ENCODE assay signal across 1 cellular context in genomic region chr10:7942859-7943258, GRCh38.
TF ChIP-seq lines count a peak whose summit lies in the region.

No MANE protein-coding gene starts in this region.

TF ChIP-seq in HepG2, 621 proteins besides CTCF, POLR2A, EP300 and RAD21 (continued from another document and continues in another):
- peak; percentile 98 for TF ChIP-seq ZBED4 (CRISPR knock-in tag; IDR thresholded peaks at IDR 0.05; ENCODE audit: borderline replicate concordance)
- no peak for TF ChIP-seq HNRNPK (IDR thresholded peaks at IDR 0.05; ENCODE audit: low read depth, low read length, poor library complexity, severe bottlenecking)
- TF ChIP-seq ZNF264 (CRISPR knock-in tag; IDR thresholded peaks at IDR 0.05) = no peak
- no peak for TF ChIP-seq ZMAT3 (CRISPR knock-in tag; conservative IDR thresholded peaks at IDR 0.05)
- TF ChIP-seq ZSCAN20 (CRISPR knock-in tag; IDR thresholded peaks at IDR 0.05; ENCODE audit: borderline replicate concordance) = no peak
- TF ChIP-seq ZBTB40 (IDR thresholded peaks at IDR 0.05) = no peak
- no peak for TF ChIP-seq ZBTB40 (CRISPR knock-in tag; IDR thresholded peaks at IDR 0.05)
- TF ChIP-seq ZNF547 (CRISPR knock-in tag; IDR thresholded peaks at IDR 0.05) = no peak
- no peak for TF ChIP-seq TMF1 (CRISPR knock-in tag; IDR thresholded peaks at IDR 0.05; ENCODE audit: low read depth)
- no peak for TF ChIP-seq FUBP1 (CRISPR knock-in tag; IDR thresholded peaks at IDR 0.05; ENCODE audit: borderline replicate concordance)
- 0 out of 2 replicates have a peak, but pooled peaks have one; percentile 8 for TF ChIP-seq SOX5 (CRISPR knock-in tag; IDR thresholded peaks at IDR 0.05; ENCODE audit: borderline replicate concordance)
- no peak for TF ChIP-seq GPN1 (CRISPR knock-in tag; IDR thresholded peaks at IDR 0.05; ENCODE audit: borderline replicate concordance)
- TF ChIP-seq PAF1 (CRISPR knock-in tag; IDR thresholded peaks at IDR 0.05) = no peak
- no peak for TF ChIP-seq ZNF136 (CRISPR knock-in tag; IDR thresholded peaks at IDR 0.05; ENCODE audit: low read depth)
- no peak for TF ChIP-seq ZNF678 (CRISPR knock-in tag; IDR thresholded peaks at IDR 0.05)
- TF ChIP-seq RFX5 (IDR thresholded peaks at IDR 0.05; ENCODE audit: low read depth, low read length) = peak; percentile 29; the same call in 1 of the 2 replicates
- TF ChIP-seq GABPA (IDR thresholded peaks at IDR 0.05; ENCODE audit: low read depth, low read length) = no peak
- peak; percentile 25; the same call in 1 of the 2 replicates for TF ChIP-seq GABPA (CRISPR knock-in tag; IDR thresholded peaks at IDR 0.05; ENCODE audit: low read depth)
- no peak for TF ChIP-seq CHD4 (IDR thresholded peaks at IDR 0.05; ENCODE audit: borderline replicate concordance, low read length)
- 0 out of 2 replicates have a peak, but pooled peaks have one; percentile 33 for TF ChIP-seq ZNF710 (CRISPR knock-in tag; IDR thresholded peaks at IDR 0.05; ENCODE audit: borderline replicate concordance)
- peak; percentile 45 for TF ChIP-seq NFYB (CRISPR knock-in tag; IDR thresholded peaks at IDR 0.05)
- no peak for TF ChIP-seq JUND (CRISPR knock-in tag; IDR thresholded peaks at IDR 0.05)
- no peak for TF ChIP-seq CSRNP2 (CRISPR knock-in tag; conservative IDR thresholded peaks at IDR 0.05; ENCODE audit: low read depth)
- no peak for TF ChIP-seq SMARCE1 (IDR thresholded peaks at IDR 0.05; ENCODE audit: borderline replicate concordance)
- TF ChIP-seq KAT8 (CRISPR knock-in tag; IDR thresholded peaks at IDR 0.05) = 0 out of 2 replicates have a peak, but pooled peaks have one; percentile 26
- TF ChIP-seq RXRB (CRISPR knock-in tag; IDR thresholded peaks at IDR 0.05; ENCODE audit: borderline replicate concordance) = peak; percentile 42; the same call in 1 of the 2 replicates
- TF ChIP-seq GATAD2A (CRISPR knock-in tag; IDR thresholded peaks at IDR 0.05) = peak; percentile 55
- no peak for TF ChIP-seq SRSF1 (optimal IDR thresholded peaks at IDR 0.05; ENCODE audit: low read depth, low read length)
- TF ChIP-seq ZFX (CRISPR knock-in tag; IDR thresholded peaks at IDR 0.05; ENCODE audit: low read depth) = 0 out of 2 replicates have a peak, but pooled peaks have one; percentile 32
- peak; percentile 51; the same call in 1 of the 2 replicates for TF ChIP-seq TBX2 (CRISPR knock-in tag; IDR thresholded peaks at IDR 0.05; ENCODE audit: borderline replicate concordance)
- no peak for TF ChIP-seq ZC3H4 (CRISPR knock-in tag; IDR thresholded peaks at IDR 0.05; ENCODE audit: borderline replicate concordance)
- TF ChIP-seq PHF8 (CRISPR knock-in tag; IDR thresholded peaks at IDR 0.05) = no peak
- no peak for TF ChIP-seq NFE2L1 (CRISPR knock-in tag; IDR thresholded peaks at IDR 0.05; ENCODE audit: borderline replicate concordance)
- TF ChIP-seq ZNF17 (CRISPR knock-in tag; IDR thresholded peaks at IDR 0.05) = no peak
- no peak for TF ChIP-seq ZNF432 (CRISPR knock-in tag; IDR thresholded peaks at IDR 0.05; ENCODE audit: borderline replicate concordance)
- TF ChIP-seq DZIP1 (CRISPR knock-in tag; IDR thresholded peaks at IDR 0.05) = no peak
- TF ChIP-seq EHMT2 (IDR thresholded peaks at IDR 0.05; ENCODE audit: borderline replicate concordance, low read depth, low read length) = no peak
- peak; percentile 52; the same call in 1 of the 2 replicates for TF ChIP-seq ZNF12 (CRISPR knock-in tag; IDR thresholded peaks at IDR 0.05)
